Comparison of ENCODE assay signal across 11 cellular contexts in the genomic region with DNA sequence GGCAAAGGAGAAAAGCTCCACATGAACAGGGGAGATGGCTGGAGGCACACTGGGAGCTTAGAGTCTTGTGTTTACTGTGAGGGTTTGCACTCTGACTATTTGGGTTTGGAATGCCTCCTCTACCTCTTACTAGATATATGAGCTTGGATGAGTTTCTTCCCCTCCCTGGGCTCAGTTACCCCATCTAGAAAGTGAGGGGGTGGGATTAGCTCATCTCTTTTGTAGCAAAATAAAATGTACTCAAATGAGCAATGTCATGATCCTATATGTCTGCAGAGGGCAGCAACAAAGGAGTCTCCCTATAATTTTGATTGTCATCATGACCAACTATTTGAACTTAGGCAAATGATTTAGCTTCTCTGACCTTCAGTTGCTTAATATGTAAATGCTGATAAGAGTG.
"Had no signal": no experiment of that assay in that cellular context is flagged by ENCODE, and none has a peak within 500 bp of the region (broad histone marks: within the 10 kb centered on the region; RNA-seq: fewer than 3 reads in every experiment).

No MANE protein-coding gene starts in this region.

- H3K27me3 ChIP-seq: ovary, transverse colon had no signal

- H3K4me3 ChIP-seq: ovary, transverse colon had no signal

- DNase-seq: activated CD4-positive, alpha-beta T cell treated with anti-CD3 and anti-CD28 coated beads for 36 hours; activated CD8-positive, alpha-beta memory T cell treated with anti-CD3 and anti-CD28 coated beads, Interleukin-2, amount 50 U/mL, for 48 hours; activated CD8-positive, alpha-beta T cell treated with anti-CD3 and anti-CD28 coated beads, Interleukin-2, amount 10 ng/mL, durations not matched to agents 7 days and 5 days; activated naive CD4-positive, alpha-beta T cell; effector memory CD4-positive, alpha-beta T cell; left colon; ovary; T-cell; T1000; transverse colon; WERI-Rb-1 had no signal

- H3K27ac ChIP-seq: ovary, transverse colon, WERI-Rb-1 had no signal

- H3K9me3 ChIP-seq: ovary, transverse colon had no signal

- ATAC-seq: activated CD4-positive, alpha-beta T cell treated with anti-CD3 and anti-CD28 coated beads for 36 hours; activated CD8-positive, alpha-beta T cell treated with anti-CD3 and anti-CD28 coated beads, Interleukin-2, amount 10 ng/mL, durations not matched to agents 7 days and 5 days; left colon; T-cell had no signal

- H3K36me3 ChIP-seq: ovary, transverse colon had no signal
